1 cellular context compared by ENCODE assay signal in genomic region chr1:205484985-205485967, GRCh38.
TF ChIP-seq lines count a peak whose summit lies in the region.

No MANE protein-coding gene starts in this region.

TF ChIP-seq in HepG2, 621 proteins besides CTCF, POLR2A, EP300 and RAD21 (continued from another document and continues in another):
- TF ChIP-seq HNF1A (IDR thresholded peaks at IDR 0.05; ENCODE audit: low read depth): no peak
- TF ChIP-seq HNF1A (CRISPR knock-in tag; IDR thresholded peaks at IDR 0.05; ENCODE audit: borderline replicate concordance): peak; percentile 49; the same call in 1 of the 2 replicates
- TF ChIP-seq ZNF691 (CRISPR knock-in tag; IDR thresholded peaks at IDR 0.05; ENCODE audit: borderline replicate concordance, low read depth): no peak; the same call in 1 of the 2 replicates
- TF ChIP-seq KDM2A (CRISPR knock-in tag; IDR thresholded peaks at IDR 0.05; ENCODE audit: borderline replicate concordance, low read depth): peak; percentile 79; the same call in 1 of the 2 replicates
- 0 out of 2 replicates have a peak, but pooled peaks have one; percentile 42 for TF ChIP-seq ZNF280D (CRISPR knock-in tag; IDR thresholded peaks at IDR 0.05)
- TF ChIP-seq ZNF460 (CRISPR knock-in tag; IDR thresholded peaks at IDR 0.05; ENCODE audit: borderline replicate concordance): peak; percentile 28; the same call in 1 of the 2 replicates
- peak; percentile 87; the same call in 1 of the 2 replicates for TF ChIP-seq FOXK1 (CRISPR knock-in tag; IDR thresholded peaks at IDR 0.05; ENCODE audit: borderline replicate concordance, low read depth)
- peak; percentile 42 for TF ChIP-seq ZFP36 (IDR thresholded peaks at IDR 0.05; ENCODE audit: borderline replicate concordance, low read depth, low read length, partially characterized antibody)
- TF ChIP-seq SKI (IDR thresholded peaks at IDR 0.05; ENCODE audit: partially characterized antibody): peak; percentile 89
- TF ChIP-seq REPIN1 (CRISPR knock-in tag; IDR thresholded peaks at IDR 0.05; ENCODE audit: borderline replicate concordance, low read depth): peak; percentile 58; the same call in 1 of the 2 replicates
- TF ChIP-seq NR2F6 (IDR thresholded peaks at IDR 0.05): peak; percentile 55; the same call in 1 of the 2 replicates
- peak; percentile 68 for TF ChIP-seq NR2F6 (CRISPR knock-in tag; IDR thresholded peaks at IDR 0.05)
- TF ChIP-seq IKZF5 (CRISPR knock-in tag; IDR thresholded peaks at IDR 0.05): peak; percentile 66; the same call in 1 of the 2 replicates
- TF ChIP-seq TSC22D2 (CRISPR knock-in tag; IDR thresholded peaks at IDR 0.05; ENCODE audit: borderline replicate concordance): peak; percentile 74; the same call in 1 of the 2 replicates
- TF ChIP-seq KAT7 (CRISPR knock-in tag; IDR thresholded peaks at IDR 0.05; ENCODE audit: borderline replicate concordance): no peak
- 0 out of 2 replicates have a peak, but pooled peaks have one; percentile 48 for TF ChIP-seq ARID3A (IDR thresholded peaks at IDR 0.05; ENCODE audit: low read depth, low read length)
- peak; percentile 50; the same call in 1 of the 2 replicates for TF ChIP-seq ZNF280B (CRISPR knock-in tag; IDR thresholded peaks at IDR 0.05; ENCODE audit: borderline replicate concordance)
- peak; percentile 73 for TF ChIP-seq ZNF121 (CRISPR knock-in tag; IDR thresholded peaks at IDR 0.05)
- TF ChIP-seq MEF2D (CRISPR knock-in tag; IDR thresholded peaks at IDR 0.05): 0 out of 2 replicates have a peak, but pooled peaks have one; percentile 35
- no peak for TF ChIP-seq ZNF513 (CRISPR knock-in tag; conservative IDR thresholded peaks at IDR 0.05)
- TF ChIP-seq ZNF781 (CRISPR knock-in tag; IDR thresholded peaks at IDR 0.05; ENCODE audit: borderline replicate concordance, not compliant biosample characterization): peak; percentile 57
- TF ChIP-seq ZHX1 (CRISPR knock-in tag; IDR thresholded peaks at IDR 0.05; ENCODE audit: low read depth): no peak
- TF ChIP-seq ZFP41 (CRISPR knock-in tag; IDR thresholded peaks at IDR 0.05; ENCODE audit: borderline replicate concordance): no peak
- no peak for TF ChIP-seq MZF1 (CRISPR knock-in tag; IDR thresholded peaks at IDR 0.05; ENCODE audit: borderline replicate concordance)
- TF ChIP-seq ZNF350 (CRISPR knock-in tag; IDR thresholded peaks at IDR 0.05; ENCODE audit: borderline replicate concordance, low read depth): peak; percentile 78; the same call in 1 of the 2 replicates
- peak; percentile 79 for TF ChIP-seq ZNF687 (CRISPR knock-in tag; IDR thresholded peaks at IDR 0.05)
- TF ChIP-seq RXRA (CRISPR knock-in tag; IDR thresholded peaks at IDR 0.05): peak; percentile 82
